15 cellular contexts compared by ENCODE assay signal in the genomic region with DNA sequence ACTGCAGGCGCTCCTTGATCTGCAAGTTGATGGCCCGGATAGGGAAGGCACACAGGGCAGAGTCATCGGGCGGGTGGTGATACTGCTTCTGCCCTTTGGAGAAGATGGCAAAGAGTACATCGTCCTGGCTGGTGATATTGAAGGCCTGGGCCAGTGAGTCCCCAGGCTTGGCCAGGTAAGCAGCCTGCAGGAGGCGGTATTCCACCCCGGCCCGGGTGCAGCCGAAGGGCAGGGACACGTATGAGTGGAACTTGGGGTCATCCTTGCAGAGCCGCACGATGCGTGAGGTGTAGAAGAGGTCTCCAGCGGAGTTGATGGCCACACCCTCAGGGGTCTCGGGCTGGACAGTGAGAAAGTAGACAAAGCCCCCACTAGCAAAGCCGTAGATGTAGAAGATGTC.
"Had no signal": no experiment of that assay in that cellular context is flagged by ENCODE, and none has a peak within 500 bp of the region (broad histone marks: within the 10 kb centered on the region; RNA-seq: fewer than 3 reads in every experiment).

No MANE protein-coding gene starts in this region.

- H3K4me3 ChIP-seq: left lung had no signal

- H3K27ac Mint-ChIP-seq: activated naive CD8-positive, alpha-beta T cell treated with anti-CD3 and anti-CD28 coated beads, Interleukin-2, amount 10 ng/mL, durations not matched to agents 7 days and 5 days; effector memory CD8-positive, alpha-beta T cell; memory B cell; natural killer cell; T-helper 2 cell treated with Interferon-gamma antibody and Interleukin-4, amounts not matched to agents 5 μg/mL and 100 μg/mL, for 36 hours had no signal

- DNase-seq: activated CD4-positive, alpha-beta T cell treated with anti-CD3 and anti-CD28 coated beads, Interleukin-2, amount 50 U/mL, for 1 hour; activated CD8-positive, alpha-beta memory T cell treated with anti-CD3 and anti-CD28 coated beads for 24 hours; activated gamma-delta T cell treated with Interleukin-2 at 50 U/mL for 16 hours; activated naive CD8-positive, alpha-beta T cell treated with anti-CD3 and anti-CD28 coated beads, Interleukin-2, amount 10 ng/mL, durations not matched to agents 7 days and 5 days; effector memory CD8-positive, alpha-beta T cell; erythroblast; hypothalamus; kidney; natural killer cell; stimulated activated CD4-positive, alpha-beta T cell treated with anti-CD3 and anti-CD28 coated beads, Interleukin-2, amount 100 ng/mL, for 48 hours; stimulated activated naive CD4-positive, alpha-beta T cell had no signal

- H3K27ac ChIP-seq: left lung had no signal

- H3K9me3 ChIP-seq: left lung had no signal

- H3K4me3 Mint-ChIP-seq: activated naive CD8-positive, alpha-beta T cell treated with anti-CD3 and anti-CD28 coated beads, Interleukin-2, amount 10 ng/mL, durations not matched to agents 7 days and 5 days; effector memory CD8-positive, alpha-beta T cell; memory B cell; natural killer cell; T-helper 2 cell treated with Interferon-gamma antibody and Interleukin-4, amounts not matched to agents 5 μg/mL and 100 μg/mL, for 36 hours had no signal

- H3K27me3 ChIP-seq: brain microvascular endothelial cell, left lung had no signal

- H3K36me3 Mint-ChIP-seq: activated naive CD8-positive, alpha-beta T cell treated with anti-CD3 and anti-CD28 coated beads, Interleukin-2, amount 10 ng/mL, durations not matched to agents 7 days and 5 days; natural killer cell had no signal

- H3K4me1 Mint-ChIP-seq: activated naive CD8-positive, alpha-beta T cell treated with anti-CD3 and anti-CD28 coated beads, Interleukin-2, amount 10 ng/mL, durations not matched to agents 7 days and 5 days; memory B cell had no signal

- ATAC-seq: effector memory CD8-positive, alpha-beta T cell; left lung; natural killer cell had no signal

- H3K9me3 Mint-ChIP-seq: activated naive CD8-positive, alpha-beta T cell treated with anti-CD3 and anti-CD28 coated beads, Interleukin-2, amount 10 ng/mL, durations not matched to agents 7 days and 5 days; effector memory CD8-positive, alpha-beta T cell; natural killer cell; T-helper 2 cell treated with Interferon-gamma antibody and Interleukin-4, amounts not matched to agents 5 μg/mL and 100 μg/mL, for 36 hours had no signal
